Comparison of ENCODE assay signal across 2 cellular contexts in genomic region chr17:68596411-68596945, GRCh38.
TF ChIP-seq lines count a peak whose summit lies in the region.

No MANE protein-coding gene starts in this region.

TF ChIP-seq in HEK293, 187 proteins besides CTCF, POLR2A, EP300 and RAD21:
- TF ChIP-seq, protein P1, sequence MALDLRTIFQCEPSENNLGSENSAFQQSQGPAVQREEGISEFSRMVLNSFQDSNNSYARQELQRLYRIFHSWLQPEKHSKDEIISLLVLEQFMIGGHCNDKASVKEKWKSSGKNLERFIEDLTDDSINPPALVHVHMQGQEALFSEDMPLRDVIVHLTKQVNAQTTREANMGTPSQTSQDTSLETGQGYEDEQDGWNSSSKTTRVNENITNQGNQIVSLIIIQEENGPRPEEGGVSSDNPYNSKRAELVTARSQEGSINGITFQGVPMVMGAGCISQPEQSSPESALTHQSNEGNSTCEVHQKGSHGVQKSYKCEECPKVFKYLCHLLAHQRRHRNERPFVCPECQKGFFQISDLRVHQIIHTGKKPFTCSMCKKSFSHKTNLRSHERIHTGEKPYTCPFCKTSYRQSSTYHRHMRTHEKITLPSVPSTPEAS (tag by site-specific recombination; IDR thresholded peaks at IDR 0.05) = no peak
- TF ChIP-seq PRDM1 (tag by site-specific recombination; IDR thresholded peaks at IDR 0.05) = peak; percentile 71

TF ChIP-seq in H1, 55 proteins besides CTCF, POLR2A, EP300 and RAD21 (continued from another document):
- no peak for TF ChIP-seq HDAC6 (IDR thresholded peaks at IDR 0.05; ENCODE audit: low read depth, low read length)
- TF ChIP-seq TBP (IDR thresholded peaks at IDR 0.05; ENCODE audit: low read depth, low read length) = no peak
- TF ChIP-seq RNF2 (IDR thresholded peaks at IDR 0.05; ENCODE audit: borderline replicate concordance, low read depth, low read length, missing control alignments, poor library complexity, severe bottlenecking) = no peak
- no peak for TF ChIP-seq ATF2 (IDR thresholded peaks at IDR 0.05; ENCODE audit: low read length)
- no peak for TF ChIP-seq KDM5A (IDR thresholded peaks at IDR 0.05; ENCODE audit: low read length)
- no peak for TF ChIP-seq CTBP2 (IDR thresholded peaks at IDR 0.05; ENCODE audit: borderline replicate concordance, insufficient read depth, insufficient read length, low read length)
- TF ChIP-seq KDM1A (IDR thresholded peaks at IDR 0.05; ENCODE audit: borderline replicate concordance, low read length) = no peak
- no peak for TF ChIP-seq CHD1 (IDR thresholded peaks at IDR 0.05; ENCODE audit: low read depth, low read length)
- TF ChIP-seq YY1 (IDR thresholded peaks at IDR 0.05; ENCODE audit: low read depth, low read length) = no peak
- no peak for TF ChIP-seq JUND (IDR thresholded peaks at IDR 0.05; ENCODE audit: low read length)
- TF ChIP-seq SIX5 (IDR thresholded peaks at IDR 0.05; ENCODE audit: low read depth, low read length) = no peak
TF ChIP-seq in H1: peak in this region for 0.
